25 cellular contexts compared by ENCODE assay signal in genomic region chr7:30082686-30083085, GRCh38.
"Had no signal": no experiment of that assay in that cellular context is flagged by ENCODE, and none has a peak within 500 bp of the region (broad histone marks: within the 10 kb centered on the region; RNA-seq: fewer than 3 reads in every experiment).

No MANE protein-coding gene starts in this region.

- H3K36me3 ChIP-seq: adrenal gland, breast epithelium, MG63 had no signal

- H3K27ac Mint-ChIP-seq: activated B cell treated with CpG ODN at 0.5 μM for 24 hours; activated CD4-positive, alpha-beta T cell treated with anti-CD3 and anti-CD28 coated beads, Interleukin-2, amount 10 ng/mL, durations not matched to agents 24 days and 14 days; activated naive CD4-positive, alpha-beta T cell treated with anti-CD3 and anti-CD28 coated beads for 36 hours; activated naive CD8-positive, alpha-beta T cell treated with anti-CD3 and anti-CD28 coated beads for 36 hours; T-helper 1 cell treated with Interleukin-12 subunit alpha and Interleukin-12 subunit beta and Interleukin-4 antibody, amounts not matched to agents 30 μg/mL and 1 μg/mL, for 36 hours had no signal

- ATAC-seq: activated T-cell treated with anti-CD3 and anti-CD28 coated beads, Interleukin-2, amount 50 U/mL, for 4 hours had no signal

- H3K4me1 ChIP-seq: adrenal gland, breast epithelium, Peyer's patch, SJCRH30 had no signal

- H3K4me3 ChIP-seq: adrenal gland, breast epithelium, MG63, Peyer's patch, SJCRH30 had no signal

- H3K27ac ChIP-seq: adrenal gland, breast epithelium, Peyer's patch, RWPE1, SJCRH30 had no signal

- H3K27me3 Mint-ChIP-seq: activated B cell treated with CpG ODN at 0.5 μM for 24 hours; activated CD4-positive, alpha-beta T cell treated with anti-CD3 and anti-CD28 coated beads, Interleukin-2, amount 10 ng/mL, durations not matched to agents 24 days and 14 days; activated naive CD8-positive, alpha-beta T cell treated with anti-CD3 and anti-CD28 coated beads for 36 hours had no signal

- H3K4me3 Mint-ChIP-seq: activated B cell treated with CpG ODN at 0.5 μM for 24 hours; activated CD4-positive, alpha-beta T cell treated with anti-CD3 and anti-CD28 coated beads, Interleukin-2, amount 10 ng/mL, durations not matched to agents 24 days and 14 days; activated naive CD4-positive, alpha-beta T cell treated with anti-CD3 and anti-CD28 coated beads for 36 hours; activated naive CD8-positive, alpha-beta T cell treated with anti-CD3 and anti-CD28 coated beads for 36 hours; activated T-cell treated with anti-CD3 and anti-CD28 coated beads, Interleukin-2, amount 50 U/mL, for 4 hours; T-helper 1 cell treated with Interleukin-12 subunit alpha and Interleukin-12 subunit beta and Interleukin-4 antibody, amounts not matched to agents 30 μg/mL and 1 μg/mL, for 36 hours had no signal

- DNase-seq: activated B cell treated with CpG ODN at 0.5 μM for 24 hours; activated CD4-positive, alpha-beta T cell treated with anti-CD3 and anti-CD28 coated beads for 1 hour; activated CD4-positive, alpha-beta T cell treated with anti-CD3 and anti-CD28 coated beads, Interleukin-2, amount 10 ng/mL, durations not matched to agents 24 days and 14 days; activated CD4-positive, alpha-beta T cell treated with anti-CD3 and anti-CD28 coated beads, Interleukin-2, amount 50 U/mL, for 48 hours; activated effector memory CD4-positive, alpha-beta T cell treated with anti-CD3 and anti-CD28 coated beads, Interleukin-2, amount 50 U/mL, for 16 hours; activated naive CD4-positive, alpha-beta T cell treated with anti-CD3 and anti-CD28 coated beads for 36 hours; activated naive CD8-positive, alpha-beta T cell treated with anti-CD3 and anti-CD28 coated beads for 36 hours; activated T-cell treated with anti-CD3 and anti-CD28 coated beads, Interleukin-2, amount 50 U/mL, for 4 hours; adrenal gland; anterior cingulate cortex; caudate nucleus; MG63; MV-4-11; NCI-H1105; NCI-H1436 treated with DMSO at 0.1 percent for 48 hours; NCI-H187; NCI-H446; NCI-H524; Peyer's patch; Right ventricle myocardium superior; SJCRH30; T-helper 9 cell had no signal

- H3K9me3 Mint-ChIP-seq: activated B cell treated with CpG ODN at 0.5 μM for 24 hours; activated CD4-positive, alpha-beta T cell treated with anti-CD3 and anti-CD28 coated beads, Interleukin-2, amount 10 ng/mL, durations not matched to agents 24 days and 14 days; activated naive CD4-positive, alpha-beta T cell treated with anti-CD3 and anti-CD28 coated beads for 36 hours; activated naive CD8-positive, alpha-beta T cell treated with anti-CD3 and anti-CD28 coated beads for 36 hours; activated T-cell treated with anti-CD3 and anti-CD28 coated beads, Interleukin-2, amount 50 U/mL, for 4 hours; T-helper 1 cell treated with Interleukin-12 subunit alpha and Interleukin-12 subunit beta and Interleukin-4 antibody, amounts not matched to agents 30 μg/mL and 1 μg/mL, for 36 hours had no signal

- H3K27me3 ChIP-seq: adrenal gland, breast epithelium, MG63, Peyer's patch, SJCRH30 had no signal

- H3K9me3 ChIP-seq: adrenal gland, breast epithelium, MG63, Peyer's patch, SJCRH30 had no signal
